ENCODE assay signal across 12 cellular contexts in genomic region chr17:1861391-1862010, GRCh38.
"Had no signal": no experiment of that assay in that cellular context is flagged by ENCODE, and none has a peak within 500 bp of the region (broad histone marks: within the 10 kb centered on the region; RNA-seq: fewer than 3 reads in every experiment).

No MANE protein-coding gene starts in this region.

- H3K27me3 Mint-ChIP-seq: central memory CD8-positive, alpha-beta T cell; naive thymus-derived CD8-positive, alpha-beta T cell had no signal

- H3K9me3 ChIP-seq: neutrophil had no signal

- H3K9me3 Mint-ChIP-seq: activated T-helper 2 cell treated with anti-CD3 and anti-CD28 coated beads, Interferon-gamma antibody, Interleukin-2, Interleukin-4, amounts not matched to agents 10 μg/mL and 5 μg/mL and 100 μg/mL, durations not matched to agents 14 hours and 24 hours and 36 hours; central memory CD8-positive, alpha-beta T cell; naive thymus-derived CD8-positive, alpha-beta T cell had no signal

- H3K4me3 Mint-ChIP-seq: central memory CD8-positive, alpha-beta T cell; naive thymus-derived CD8-positive, alpha-beta T cell had no signal

- DNase-seq: activated naive CD4-positive, alpha-beta T cell treated with anti-CD3 and anti-CD28 coated beads, Interleukin-2, amount 50 U/mL, for 16 hours; activated T-cell treated with anti-CD3 and anti-CD28 coated beads for 4 hours; cortex of kidney; effector CD4-positive, alpha-beta T cell; left colon; naive thymus-derived CD8-positive, alpha-beta T cell; stimulated activated CD4-positive, alpha-beta T cell treated with anti-CD3 and anti-CD28 coated beads, Interleukin-12 subunit alpha, Interleukin-12 subunit beta, amount 100 ng/mL, for 4 hours; stimulated activated CD4-positive, alpha-beta T cell treated with anti-CD3 and anti-CD28 coated beads, Interleukin-2, amount 100 ng/mL, for 24 hours; trophoblast cell had no signal

- H3K27ac ChIP-seq: neutrophil had no signal

- ATAC-seq: left colon; naive thymus-derived CD8-positive, alpha-beta T cell had no signal

- H3K27me3 ChIP-seq: neutrophil had no signal

- H3K27ac Mint-ChIP-seq: activated T-helper 2 cell treated with anti-CD3 and anti-CD28 coated beads, Interferon-gamma antibody, Interleukin-2, Interleukin-4, amounts not matched to agents 10 μg/mL and 5 μg/mL and 100 μg/mL, durations not matched to agents 14 hours and 24 hours and 36 hours had no signal
